ENCODE assay signal across 18 cellular contexts in genomic region chr12:108048686-108049085, GRCh38.
"Had no signal": no experiment of that assay in that cellular context is flagged by ENCODE, and none has a peak within 500 bp of the region (broad histone marks: within the 10 kb centered on the region; RNA-seq: fewer than 3 reads in every experiment).

No MANE protein-coding gene starts in this region.

- DNase-seq: KBM-7, MV-4-11, NCI-H1048, NCI-H1105, NCI-H1436 treated with DMSO at 0.1 percent for 48 hours, NCI-H1694, NCI-H2029 treated with DMSO at 0.1 percent for 48 hours, NCI-H2171 treated with DMSO at 0.1 percent for 48 hours, NCI-H345, NCI-H446 treated with DMSO at 0.1 percent for 48 hours, NCI-H510A treated with DMSO at 0.1 percent for 48 hours, NCI-H69, NCI-H774, Right ventricle myocardium superior, RPMI8226, SIG-M5 had no signal

- H3K4me3 ChIP-seq: SJSA1, SK-N-MC had no signal

- H3K27me3 ChIP-seq: SJSA1 had no signal

- H3K27ac ChIP-seq: SJSA1, SK-N-MC had no signal
